Comparison of ENCODE assay signal across 34 cellular contexts in the genomic region with DNA sequence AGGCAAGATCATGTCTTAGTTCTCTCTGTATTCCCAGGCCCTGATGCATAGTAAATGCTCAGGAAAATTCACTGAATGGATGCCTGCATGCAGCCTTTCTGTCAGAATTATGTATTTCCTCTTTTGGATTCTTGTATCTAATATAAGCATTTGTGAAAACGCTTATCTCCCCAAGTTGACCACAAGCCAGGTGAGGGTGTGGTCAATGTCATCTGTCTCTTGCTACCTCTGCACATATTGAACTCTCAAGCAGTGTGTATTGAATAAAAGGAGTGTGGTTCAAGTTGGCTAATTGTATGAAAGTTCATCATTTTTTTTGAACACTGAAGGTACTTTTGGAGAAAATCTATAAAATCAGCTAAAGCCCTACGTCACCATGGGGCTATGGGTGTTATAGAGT.
"Had no signal": no experiment of that assay in that cellular context is flagged by ENCODE, and none has a peak within 500 bp of the region (broad histone marks: within the 10 kb centered on the region; RNA-seq: fewer than 3 reads in every experiment).

No MANE protein-coding gene starts in this region.

- H3K9me3 ChIP-seq: MG63 had no signal

- DNase-seq: Karpas-422, Kasumi-1, MG63, MM.1S, MV-4-11, NCI-H1048, NCI-H1092, NCI-H1092 treated with DMSO at 0.1 percent for 48 hours, NCI-H1105, NCI-H1105 treated with DMSO at 0.1 percent for 48 hours, NCI-H1417, NCI-H1417 treated with DMSO at 0.1 percent for 48 hours, NCI-H1436, NCI-H1436 treated with DMSO at 0.1 percent for 48 hours, NCI-H146, NCI-H1694, NCI-H1694 treated with DMSO at 0.1 percent for 48 hours, NCI-H187, NCI-H187 treated with DMSO at 0.1 percent for 48 hours, NCI-H1930, NCI-H2029, NCI-H2029 treated with DMSO at 0.1 percent for 48 hours, NCI-H2081, NCI-H2081 treated with DMSO at 0.1 percent for 48 hours, NCI-H2107, NCI-H2171, NCI-H2171 treated with DMSO at 0.1 percent for 48 hours, NCI-H2227 treated with DMSO at 0.1 percent for 48 hours, NCI-H226, NCI-H345, NCI-H446, NCI-H446 treated with DMSO at 0.1 percent for 48 hours, NCI-H510A had no signal

- H3K27me3 ChIP-seq: MG63 had no signal

- H3K9ac ChIP-seq: KMS-11 had no signal

- H3K27ac ChIP-seq: KMS-11 had no signal

- H3K4me3 ChIP-seq: MG63 had no signal

- H3K36me3 ChIP-seq: MG63 had no signal

- H3K4me2 ChIP-seq: KMS-11 had no signal
